ENCODE assay signal across 8 cellular contexts in the genomic region with DNA sequence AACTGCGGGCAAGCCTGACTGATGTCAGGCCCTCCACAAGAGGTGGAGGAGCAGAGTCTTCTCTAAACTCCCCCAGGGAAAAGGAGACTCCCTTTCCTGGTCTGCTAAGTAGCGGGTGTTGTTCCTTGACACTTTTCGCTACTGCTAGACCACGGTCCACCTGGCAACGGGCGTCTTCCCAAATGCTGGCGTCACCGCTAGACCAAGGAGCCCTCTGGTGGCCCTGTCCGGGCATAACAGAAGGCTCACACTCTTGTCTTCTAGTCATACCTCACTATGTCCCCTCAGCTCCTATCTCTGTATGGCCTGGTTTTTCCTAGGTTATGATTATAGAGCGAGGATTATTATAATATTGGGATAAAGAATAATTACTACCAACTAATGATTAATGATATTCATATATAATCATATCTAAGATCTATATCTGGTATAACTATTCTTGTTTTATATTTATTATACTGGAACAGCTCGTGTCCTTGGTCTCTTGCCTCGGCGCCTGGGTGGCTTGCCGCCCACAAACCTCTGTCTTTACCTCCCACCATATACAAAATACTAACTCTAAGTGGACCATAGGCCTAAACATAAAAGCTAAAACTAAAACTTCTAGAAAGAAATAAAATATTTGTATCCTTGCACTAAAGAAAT. TPM values are rescaled to one million over a fixed set of nuclear protein-coding genes. Genes with fewer than 3 reads are reported as not detected.
DNase-seq lines count a peak whose midpoint lies in the region; ATAC-seq and TF ChIP-seq lines count a peak whose summit lies in the region.
"Not testable (repeated sequence)": the region's sequence is repeated elsewhere in the genome, so short reads cannot be mapped to it uniquely, and the experiment has no call there.

No MANE protein-coding gene starts in this region.

- H3K79me2 ChIP-seq in trophoblast cell (ENCODE audit: control insufficient read depth, insufficient read depth, low read length, poor library complexity): not testable (repeated sequence)

- H4K8ac ChIP-seq in trophoblast cell (ENCODE audit: low read depth, low read length): not testable (repeated sequence)

- TF ChIP-seq CTCF in LNCaP clone FGC (IDR thresholded peaks at IDR 0.05; ENCODE audit: control insufficient read depth, extremely low read depth, insufficient read depth) (peak; percentile 56), endothelial cell (IDR thresholded peaks at IDR 0.05; ENCODE audit: unreplicated experiment) (peak; percentile 45), uterus (IDR thresholded peaks at IDR 0.05) (peak in 3 of 4 experiments; percentile 36 to 43 (median 40))

- not testable (repeated sequence) for H3K4me3 ChIP-seq in LNCaP clone FGC (ENCODE audit: low read depth, low read length); SJSA1; trophoblast cell (ENCODE audit: low read depth, low read length); uterus

- H3K27me3 Mint-ChIP-seq in activated T-cell treated with anti-CD3 and anti-CD28 coated beads, Interleukin-2, amount 50 U/mL, for 4 hours (ENCODE audit: low read depth); endothelial cell (ENCODE audit: unreplicated experiment): not testable (repeated sequence)

- H2BK5ac ChIP-seq in trophoblast cell (ENCODE audit: low read depth, low read length, poor library complexity): not testable (repeated sequence)

- H4K91ac ChIP-seq in trophoblast cell (ENCODE audit: low read depth, low read length): not testable (repeated sequence)

- H3K23ac ChIP-seq in trophoblast cell (ENCODE audit: low read length): not testable (repeated sequence)

- H3K4ac ChIP-seq in trophoblast cell (ENCODE audit: low read depth, low read length): not testable (repeated sequence)

- not testable (repeated sequence) for H2AK5ac ChIP-seq in trophoblast cell (ENCODE audit: low read length)

- H3K18ac ChIP-seq in trophoblast cell (ENCODE audit: low read length): not testable (repeated sequence)

- H3K27ac ChIP-seq in SJSA1; trophoblast cell (ENCODE audit: low read depth, low read length); uterus: not testable (repeated sequence)

- H3K9me3 ChIP-seq in SJSA1 (replicated peaks); trophoblast cell (ENCODE audit: insufficient read depth, low read depth, low read length); uterus: not testable (repeated sequence)

- ATAC-seq in activated T-cell treated with anti-CD3 and anti-CD28 coated beads, Interleukin-2, amount 50 U/mL, for 4 hours: not testable (repeated sequence)

- not testable (repeated sequence) for H3K4me3 Mint-ChIP-seq in activated T-cell treated with anti-CD3 and anti-CD28 coated beads, Interleukin-2, amount 50 U/mL, for 4 hours; endothelial cell (ENCODE audit: unreplicated experiment)

- peak; percentile 45 for DNase-seq in Daoy (ENCODE audit: low read depth)
- DNase-seq in LNCaP clone FGC (ENCODE audit: low read depth): peak; percentile 6
- peak; percentile 31 to 61 for DNase-seq in SJSA1 (ENCODE audit: low read depth in 1 of 2, low spot score in 2 of 2)
- peak; percentile 7 for DNase-seq in activated T-cell treated with anti-CD3 and anti-CD28 coated beads, Interleukin-2, amount 50 U/mL, for 4 hours
- peak; percentile 39 for DNase-seq in endothelial cell (ENCODE audit: low spot score)
- peak; percentile 17 for DNase-seq in iris pigment epithelial cell (ENCODE audit: low read depth)
- DNase-seq in trophoblast cell: peak; percentile 68 to 75
- DNase-seq in uterus: peak; percentile 29 to 49

- not testable (repeated sequence) for H3K9ac ChIP-seq in trophoblast cell (ENCODE audit: low read length)

- H3K36me3 ChIP-seq in SJSA1: peaks cover 74% of the 10 kb centered on the region
- H3K36me3 ChIP-seq in trophoblast cell (ENCODE audit: control insufficient read depth in 1 of 2, insufficient read depth in 2 of 2, low read length in 2 of 2): peaks cover 23 to 33% of the 10 kb centered on the region in 2 experiments
- not testable (repeated sequence) for H3K36me3 ChIP-seq in uterus

- not testable (repeated sequence) for H3K27ac Mint-ChIP-seq in endothelial cell (ENCODE audit: unreplicated experiment)

- H3K36me3 Mint-ChIP-seq in activated T-cell treated with anti-CD3 and anti-CD28 coated beads, Interleukin-2, amount 50 U/mL, for 4 hours (ENCODE audit: insufficient read depth): peaks cover 25% of the 10 kb centered on the region
- peaks cover 34% of the 10 kb centered on the region for H3K36me3 Mint-ChIP-seq in endothelial cell (ENCODE audit: low read depth, unreplicated experiment)

- not testable (repeated sequence) for H3K4me1 ChIP-seq in SJSA1 (replicated peaks); trophoblast cell (ENCODE audit: control insufficient read depth in 1 of 2, insufficient read depth in 2 of 2, low read length in 2 of 2); uterus

- intact Hi-C loops in uterus (cut with DNase I; ENCODE audit: low total_unique reads): not testable (repeated sequence)

- H3K4me1 Mint-ChIP-seq in activated T-cell treated with anti-CD3 and anti-CD28 coated beads, Interleukin-2, amount 50 U/mL, for 4 hours (ENCODE audit: low read depth); endothelial cell (ENCODE audit: unreplicated experiment): not testable (repeated sequence)

- not testable (repeated sequence) for TF ChIP-seq POLR2A in uterus (IDR thresholded peaks at IDR 0.05)

- H2BK12ac ChIP-seq in trophoblast cell (ENCODE audit: low read length): not testable (repeated sequence)

- not testable (repeated sequence) for H3K14ac ChIP-seq in trophoblast cell (ENCODE audit: low read length)

- H2AFZ ChIP-seq in trophoblast cell (ENCODE audit: insufficient read depth, low read length, poor library complexity): not testable (repeated sequence)

- not testable (repeated sequence) for H3K27me3 ChIP-seq in SJSA1 (replicated peaks); trophoblast cell (ENCODE audit: insufficient read depth, low read length); uterus

- no CpG with 5 or more reads among the region's 14 CpGs for WGBS in trophoblast cell (ENCODE audit: extremely low coverage, insufficient coverage, insufficient read length)

- not testable (repeated sequence) for H3K4me2 ChIP-seq in trophoblast cell (ENCODE audit: low read length)

- H4K12ac ChIP-seq in trophoblast cell (ENCODE audit: low read depth, low read length): not testable (repeated sequence)

- not testable (repeated sequence) for H2BK120ac ChIP-seq in trophoblast cell (ENCODE audit: insufficient read depth, low read length, poor library complexity)

- not testable (repeated sequence) for H3K79me1 ChIP-seq in trophoblast cell (ENCODE audit: low read length)

- H3K9me3 Mint-ChIP-seq in activated T-cell treated with anti-CD3 and anti-CD28 coated beads, Interleukin-2, amount 50 U/mL, for 4 hours; endothelial cell (ENCODE audit: unreplicated experiment): not testable (repeated sequence)

RNA-seq across cellular contexts. Expression of a gene that starts 27.7 kb away (rescaled TPM):
- total RNA-seq in Daoy (2014; rRNA removed; shearing (Covaris generic)): 3.4 and 12.3 TPM in 2 replicates
- 0.21 TPM in 1 of 2 replicates, not detected in the other for total RNA-seq in SJSA1 (2014; rRNA removed; shearing (Covaris generic))
- 1 to 10 TPM; 1.3 to 1.8 (median 1.7) TPM for total RNA-seq in activated T-cell treated with anti-CD3 and anti-CD28 coated beads, Interleukin-2, amount 50 U/mL, for 4 hours
- total RNA-seq in endothelial cell (ENCODE audit: unreplicated experiment): 72.8 TPM
- 0.51 and 0.57 TPM in 2 replicates for polyA plus RNA-seq in trophoblast cell (2013)
- 10 to 100 TPM in 1 of 4 donors, 1 to 10 TPM in 2, under 1 TPM in 1; 0.77 to 14.1 (median 5.0) TPM for total RNA-seq in uterus

RNA-seq across cellular contexts. Expression of a gene that starts 54.2 kb away (rescaled TPM):
- total RNA-seq in Daoy (2014; rRNA removed; shearing (Covaris generic)): 9.7 and 11.5 TPM in 2 replicates
- 3.2 and 4.8 TPM in 2 replicates for total RNA-seq in SJSA1 (2014; rRNA removed; shearing (Covaris generic))
- 10 to 100 TPM; 18.9 to 26.4 (median 20.0) TPM for total RNA-seq in activated T-cell treated with anti-CD3 and anti-CD28 coated beads, Interleukin-2, amount 50 U/mL, for 4 hours
- total RNA-seq in endothelial cell (ENCODE audit: unreplicated experiment): 2.1 TPM
- 12.2 and 12.9 TPM in 2 replicates for polyA plus RNA-seq in trophoblast cell (2013)
- total RNA-seq in uterus: 100 to 1,000 TPM in 1 of 4 donors, 10 to 100 TPM in 1, 1 to 10 TPM in 2; 2.6 to 123 (median 35.2) TPM

RNA-seq across cellular contexts. Expression of a gene that starts 58.6 kb away (rescaled TPM):
- total RNA-seq in Daoy (2014; rRNA removed; shearing (Covaris generic)): 34.5 and 34.9 TPM in 2 replicates
- 48.0 and 64.8 TPM in 2 replicates for total RNA-seq in SJSA1 (2014; rRNA removed; shearing (Covaris generic))
- total RNA-seq in activated T-cell treated with anti-CD3 and anti-CD28 coated beads, Interleukin-2, amount 50 U/mL, for 4 hours: 10 to 100 TPM; 33.6 to 35.6 (median 34.4) TPM
- 101 TPM for total RNA-seq in endothelial cell (ENCODE audit: unreplicated experiment)
- polyA plus RNA-seq in trophoblast cell (2013): 25.5 and 26.6 TPM in 2 replicates
- 10 to 100 TPM; 21.8 to 96.4 (median 51.5) TPM for total RNA-seq in uterus

Comparison
In these comparisons a context has a peak if more than half of its experiments do, and no peak if none do; other contexts are left out.
1. DNase-seq: peak in every context shown above with its lines; median percentile 72 in trophoblast cell; 46 in SJSA1; 45 in Daoy; 39 in endothelial cell; 39 in uterus; 17 in iris pigment epithelial cell; 7 in activated T-cell treated with anti-CD3 and anti-CD28 coated beads, Interleukin-2, amount 50 U/mL, for 4 hours; 6 in LNCaP clone FGC.